In the genomic region with DNA sequence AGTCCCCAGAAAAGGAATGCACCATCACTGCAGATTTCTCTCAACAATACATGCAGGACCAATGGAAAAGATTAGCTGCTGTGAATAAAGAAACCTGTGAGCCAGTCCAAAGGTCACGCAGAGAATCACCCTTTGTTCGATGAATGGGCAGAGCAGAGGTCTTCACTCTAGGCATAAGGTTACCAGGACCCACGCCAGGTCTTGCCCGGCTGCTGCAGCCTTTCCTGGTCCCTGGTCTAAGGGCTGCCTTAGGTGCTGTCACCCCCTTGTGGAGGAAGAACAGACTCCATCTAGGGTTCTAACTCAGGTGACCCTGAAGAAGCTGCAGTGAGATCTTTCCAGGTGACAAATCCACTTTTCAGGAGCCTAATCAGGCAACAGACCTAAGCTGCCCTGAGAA, we compare ENCODE assay signal across 1 cellular context.
TF ChIP-seq lines count a peak whose summit lies in the region.

No MANE protein-coding gene starts in this region.

TF ChIP-seq in HepG2, 621 proteins besides CTCF, POLR2A, EP300 and RAD21 (continued from another document and continues in another):
- TF ChIP-seq, protein P1, sequence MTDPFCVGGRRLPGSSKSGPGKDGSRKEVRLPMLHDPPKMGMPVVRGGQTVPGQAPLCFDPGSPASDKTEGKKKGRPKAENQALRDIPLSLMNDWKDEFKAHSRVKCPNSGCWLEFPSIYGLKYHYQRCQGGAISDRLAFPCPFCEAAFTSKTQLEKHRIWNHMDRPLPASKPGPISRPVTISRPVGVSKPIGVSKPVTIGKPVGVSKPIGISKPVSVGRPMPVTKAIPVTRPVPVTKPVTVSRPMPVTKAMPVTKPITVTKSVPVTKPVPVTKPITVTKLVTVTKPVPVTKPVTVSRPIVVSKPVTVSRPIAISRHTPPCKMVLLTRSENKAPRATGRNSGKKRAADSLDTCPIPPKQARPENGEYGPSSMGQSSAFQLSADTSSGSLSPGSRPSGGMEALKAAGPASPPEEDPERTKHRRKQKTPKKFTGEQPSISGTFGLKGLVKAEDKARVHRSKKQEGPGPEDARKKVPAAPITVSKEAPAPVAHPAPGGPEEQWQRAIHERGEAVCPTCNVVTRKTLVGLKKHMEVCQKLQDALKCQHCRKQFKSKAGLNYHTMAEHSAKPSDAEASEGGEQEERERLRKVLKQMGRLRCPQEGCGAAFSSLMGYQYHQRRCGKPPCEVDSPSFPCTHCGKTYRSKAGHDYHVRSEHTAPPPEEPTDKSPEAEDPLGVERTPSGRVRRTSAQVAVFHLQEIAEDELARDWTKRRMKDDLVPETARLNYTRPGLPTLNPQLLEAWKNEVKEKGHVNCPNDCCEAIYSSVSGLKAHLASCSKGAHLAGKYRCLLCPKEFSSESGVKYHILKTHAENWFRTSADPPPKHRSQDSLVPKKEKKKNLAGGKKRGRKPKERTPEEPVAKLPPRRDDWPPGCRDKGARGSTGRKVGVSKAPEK (CRISPR knock-in tag; IDR thresholded peaks at IDR 0.05; ENCODE audit: borderline replicate concordance), result no peak
- TF ChIP-seq MIER2 (CRISPR knock-in tag; IDR thresholded peaks at IDR 0.05), result no peak
- TF ChIP-seq, protein P2, sequence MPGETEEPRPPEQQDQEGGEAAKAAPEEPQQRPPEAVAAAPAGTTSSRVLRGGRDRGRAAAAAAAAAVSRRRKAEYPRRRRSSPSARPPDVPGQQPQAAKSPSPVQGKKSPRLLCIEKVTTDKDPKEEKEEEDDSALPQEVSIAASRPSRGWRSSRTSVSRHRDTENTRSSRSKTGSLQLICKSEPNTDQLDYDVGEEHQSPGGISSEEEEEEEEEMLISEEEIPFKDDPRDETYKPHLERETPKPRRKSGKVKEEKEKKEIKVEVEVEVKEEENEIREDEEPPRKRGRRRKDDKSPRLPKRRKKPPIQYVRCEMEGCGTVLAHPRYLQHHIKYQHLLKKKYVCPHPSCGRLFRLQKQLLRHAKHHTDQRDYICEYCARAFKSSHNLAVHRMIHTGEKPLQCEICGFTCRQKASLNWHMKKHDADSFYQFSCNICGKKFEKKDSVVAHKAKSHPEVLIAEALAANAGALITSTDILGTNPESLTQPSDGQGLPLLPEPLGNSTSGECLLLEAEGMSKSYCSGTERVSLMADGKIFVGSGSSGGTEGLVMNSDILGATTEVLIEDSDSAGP (CRISPR knock-in tag; IDR thresholded peaks at IDR 0.05; ENCODE audit: borderline replicate concordance), result no peak
- TF ChIP-seq, protein P3, sequence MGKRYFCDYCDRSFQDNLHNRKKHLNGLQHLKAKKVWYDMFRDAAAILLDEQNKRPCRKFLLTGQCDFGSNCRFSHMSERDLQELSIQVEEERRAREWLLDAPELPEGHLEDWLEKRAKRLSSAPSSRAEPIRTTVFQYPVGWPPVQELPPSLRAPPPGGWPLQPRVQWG (CRISPR knock-in tag; IDR thresholded peaks at IDR 0.05; ENCODE audit: borderline replicate concordance, low read depth), result no peak
- TF ChIP-seq, protein P4, sequence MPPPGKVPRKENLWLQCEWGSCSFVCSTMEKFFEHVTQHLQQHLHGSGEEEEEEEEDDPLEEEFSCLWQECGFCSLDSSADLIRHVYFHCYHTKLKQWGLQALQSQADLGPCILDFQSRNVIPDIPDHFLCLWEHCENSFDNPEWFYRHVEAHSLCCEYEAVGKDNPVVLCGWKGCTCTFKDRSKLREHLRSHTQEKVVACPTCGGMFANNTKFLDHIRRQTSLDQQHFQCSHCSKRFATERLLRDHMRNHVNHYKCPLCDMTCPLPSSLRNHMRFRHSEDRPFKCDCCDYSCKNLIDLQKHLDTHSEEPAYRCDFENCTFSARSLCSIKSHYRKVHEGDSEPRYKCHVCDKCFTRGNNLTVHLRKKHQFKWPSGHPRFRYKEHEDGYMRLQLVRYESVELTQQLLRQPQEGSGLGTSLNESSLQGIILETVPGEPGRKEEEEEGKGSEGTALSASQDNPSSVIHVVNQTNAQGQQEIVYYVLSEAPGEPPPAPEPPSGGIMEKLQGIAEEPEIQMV (CRISPR knock-in tag; IDR thresholded peaks at IDR 0.05; ENCODE audit: low read depth), result no peak
- TF ChIP-seq, protein P5, sequence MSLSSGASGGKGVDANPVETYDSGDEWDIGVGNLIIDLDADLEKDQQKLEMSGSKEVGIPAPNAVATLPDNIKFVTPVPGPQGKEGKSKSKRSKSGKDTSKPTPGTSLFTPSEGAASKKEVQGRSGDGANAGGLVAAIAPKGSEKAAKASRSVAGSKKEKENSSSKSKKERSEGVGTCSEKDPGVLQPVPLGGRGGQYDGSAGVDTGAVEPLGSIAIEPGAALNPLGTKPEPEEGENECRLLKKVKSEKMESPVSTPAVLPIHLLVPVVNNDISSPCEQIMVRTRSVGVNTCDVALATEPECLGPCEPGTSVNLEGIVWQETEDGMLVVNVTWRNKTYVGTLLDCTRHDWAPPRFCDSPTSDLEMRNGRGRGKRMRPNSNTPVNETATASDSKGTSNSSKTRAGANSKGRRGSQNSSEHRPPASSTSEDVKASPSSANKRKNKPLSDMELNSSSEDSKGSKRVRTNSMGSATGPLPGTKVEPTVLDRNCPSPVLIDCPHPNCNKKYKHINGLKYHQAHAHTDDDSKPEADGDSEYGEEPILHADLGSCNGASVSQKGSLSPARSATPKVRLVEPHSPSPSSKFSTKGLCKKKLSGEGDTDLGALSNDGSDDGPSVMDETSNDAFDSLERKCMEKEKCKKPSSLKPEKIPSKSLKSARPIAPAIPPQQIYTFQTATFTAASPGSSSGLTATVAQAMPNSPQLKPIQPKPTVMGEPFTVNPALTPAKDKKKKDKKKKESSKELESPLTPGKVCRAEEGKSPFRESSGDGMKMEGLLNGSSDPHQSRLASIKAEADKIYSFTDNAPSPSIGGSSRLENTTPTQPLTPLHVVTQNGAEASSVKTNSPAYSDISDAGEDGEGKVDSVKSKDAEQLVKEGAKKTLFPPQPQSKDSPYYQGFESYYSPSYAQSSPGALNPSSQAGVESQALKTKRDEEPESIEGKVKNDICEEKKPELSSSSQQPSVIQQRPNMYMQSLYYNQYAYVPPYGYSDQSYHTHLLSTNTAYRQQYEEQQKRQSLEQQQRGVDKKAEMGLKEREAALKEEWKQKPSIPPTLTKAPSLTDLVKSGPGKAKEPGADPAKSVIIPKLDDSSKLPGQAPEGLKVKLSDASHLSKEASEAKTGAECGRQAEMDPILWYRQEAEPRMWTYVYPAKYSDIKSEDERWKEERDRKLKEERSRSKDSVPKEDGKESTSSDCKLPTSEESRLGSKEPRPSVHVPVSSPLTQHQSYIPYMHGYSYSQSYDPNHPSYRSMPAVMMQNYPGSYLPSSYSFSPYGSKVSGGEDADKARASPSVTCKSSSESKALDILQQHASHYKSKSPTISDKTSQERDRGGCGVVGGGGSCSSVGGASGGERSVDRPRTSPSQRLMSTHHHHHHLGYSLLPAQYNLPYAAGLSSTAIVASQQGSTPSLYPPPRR (CRISPR knock-in tag; IDR thresholded peaks at IDR 0.05; ENCODE audit: borderline replicate concordance), result no peak
- TF ChIP-seq ZFP36L2 (CRISPR knock-in tag; IDR thresholded peaks at IDR 0.05), result no peak
- TF ChIP-seq MED1 (CRISPR knock-in tag; IDR thresholded peaks at IDR 0.05), result no peak
- TF ChIP-seq SAP130 (CRISPR knock-in tag; IDR thresholded peaks at IDR 0.05; ENCODE audit: low read depth), result peak; percentile 51
- no peak for TF ChIP-seq RFX3 (CRISPR knock-in tag; IDR thresholded peaks at IDR 0.05)
- no peak for TF ChIP-seq ZNF441 (CRISPR knock-in tag; IDR thresholded peaks at IDR 0.05; ENCODE audit: borderline replicate concordance)
- TF ChIP-seq ZSCAN30 (CRISPR knock-in tag; IDR thresholded peaks at IDR 0.05), result no peak
- TF ChIP-seq RARG (CRISPR knock-in tag; IDR thresholded peaks at IDR 0.05; ENCODE audit: low read depth), result no peak
- no peak for TF ChIP-seq HNRNPH1 (optimal IDR thresholded peaks at IDR 0.05; ENCODE audit: low read depth, low read length)
- TF ChIP-seq, protein P6, sequence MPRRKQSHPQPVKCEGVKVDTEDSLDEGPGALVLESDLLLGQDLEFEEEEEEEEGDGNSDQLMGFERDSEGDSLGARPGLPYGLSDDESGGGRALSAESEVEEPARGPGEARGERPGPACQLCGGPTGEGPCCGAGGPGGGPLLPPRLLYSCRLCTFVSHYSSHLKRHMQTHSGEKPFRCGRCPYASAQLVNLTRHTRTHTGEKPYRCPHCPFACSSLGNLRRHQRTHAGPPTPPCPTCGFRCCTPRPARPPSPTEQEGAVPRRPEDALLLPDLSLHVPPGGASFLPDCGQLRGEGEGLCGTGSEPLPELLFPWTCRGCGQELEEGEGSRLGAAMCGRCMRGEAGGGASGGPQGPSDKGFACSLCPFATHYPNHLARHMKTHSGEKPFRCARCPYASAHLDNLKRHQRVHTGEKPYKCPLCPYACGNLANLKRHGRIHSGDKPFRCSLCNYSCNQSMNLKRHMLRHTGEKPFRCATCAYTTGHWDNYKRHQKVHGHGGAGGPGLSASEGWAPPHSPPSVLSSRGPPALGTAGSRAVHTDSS (CRISPR knock-in tag; conservative IDR thresholded peaks at IDR 0.05), result no peak
- peak; percentile 63; the same call in 1 of the 3 replicates for TF ChIP-seq MXI1 (IDR thresholded peaks at IDR 0.05; ENCODE audit: borderline replicate concordance, low read depth, low read length)
- TF ChIP-seq MED8 (CRISPR knock-in tag; IDR thresholded peaks at IDR 0.05; ENCODE audit: insufficient replicate concordance), result no peak
- TF ChIP-seq, protein P7, sequence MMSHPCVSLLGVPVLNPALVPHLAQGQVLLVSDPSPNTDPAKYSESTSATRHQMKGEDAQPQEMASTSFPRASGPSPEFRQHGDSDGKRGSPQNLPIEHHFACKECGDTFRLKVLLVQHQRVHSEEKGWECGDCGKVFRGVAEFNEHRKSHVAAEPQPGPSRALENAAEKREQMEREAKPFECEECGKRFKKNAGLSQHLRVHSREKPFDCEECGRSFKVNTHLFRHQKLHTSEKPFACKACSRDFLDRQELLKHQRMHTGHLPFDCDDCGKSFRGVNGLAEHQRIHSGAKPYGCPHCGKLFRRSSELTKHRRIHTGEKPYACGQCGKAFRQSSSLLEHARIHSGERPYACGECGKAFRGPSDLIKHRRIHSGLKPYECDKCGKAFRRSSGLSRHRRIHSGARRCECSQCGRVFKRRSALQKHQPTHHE (CRISPR knock-in tag; IDR thresholded peaks at IDR 0.05; ENCODE audit: borderline replicate concordance), result no peak
- TF ChIP-seq TMF1 (CRISPR knock-in tag; IDR thresholded peaks at IDR 0.05; ENCODE audit: low read depth), result no peak
- TF ChIP-seq HMG20B (CRISPR knock-in tag; conservative IDR thresholded peaks at IDR 0.05), result 0 out of 2 replicates have a peak, but pooled peaks have one; percentile 49
- no peak for TF ChIP-seq KDM6A (CRISPR knock-in tag; IDR thresholded peaks at IDR 0.05; ENCODE audit: low read depth)
- no peak for TF ChIP-seq MBD4 (IDR thresholded peaks at IDR 0.05; ENCODE audit: borderline replicate concordance, low read length)
- no peak; the same call in 1 of the 2 replicates for TF ChIP-seq TGIF2 (CRISPR knock-in tag; IDR thresholded peaks at IDR 0.05)
- TF ChIP-seq, protein P8, sequence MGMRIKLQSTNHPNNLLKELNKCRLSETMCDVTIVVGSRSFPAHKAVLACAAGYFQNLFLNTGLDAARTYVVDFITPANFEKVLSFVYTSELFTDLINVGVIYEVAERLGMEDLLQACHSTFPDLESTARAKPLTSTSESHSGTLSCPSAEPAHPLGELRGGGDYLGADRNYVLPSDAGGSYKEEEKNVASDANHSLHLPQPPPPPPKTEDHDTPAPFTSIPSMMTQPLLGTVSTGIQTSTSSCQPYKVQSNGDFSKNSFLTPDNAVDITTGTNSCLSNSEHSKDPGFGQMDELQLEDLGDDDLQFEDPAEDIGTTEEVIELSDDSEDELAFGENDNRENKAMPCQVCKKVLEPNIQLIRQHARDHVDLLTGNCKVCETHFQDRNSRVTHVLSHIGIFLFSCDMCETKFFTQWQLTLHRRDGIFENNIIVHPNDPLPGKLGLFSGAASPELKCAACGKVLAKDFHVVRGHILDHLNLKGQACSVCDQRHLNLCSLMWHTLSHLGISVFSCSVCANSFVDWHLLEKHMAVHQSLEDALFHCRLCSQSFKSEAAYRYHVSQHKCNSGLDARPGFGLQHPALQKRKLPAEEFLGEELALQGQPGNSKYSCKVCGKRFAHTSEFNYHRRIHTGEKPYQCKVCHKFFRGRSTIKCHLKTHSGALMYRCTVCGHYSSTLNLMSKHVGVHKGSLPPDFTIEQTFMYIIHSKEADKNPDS (CRISPR knock-in tag; IDR thresholded peaks at IDR 0.05), result no peak
- no peak for TF ChIP-seq MEIS1 (CRISPR knock-in tag; IDR thresholded peaks at IDR 0.05; ENCODE audit: borderline replicate concordance)
- TF ChIP-seq SMAD3 (CRISPR knock-in tag; IDR thresholded peaks at IDR 0.05), result no peak
- no peak for TF ChIP-seq CCAR2 (optimal IDR thresholded peaks at IDR 0.05; ENCODE audit: low read depth, low read length)
- 0 out of 2 replicates have a peak, but pooled peaks have one; percentile 27 for TF ChIP-seq SOX13 (IDR thresholded peaks at IDR 0.05)
- TF ChIP-seq SOX13 (CRISPR knock-in tag; conservative IDR thresholded peaks at IDR 0.05 in 1 of 2, IDR thresholded peaks at IDR 0.05 in 1 of 2), result peak in 1 of 2 experiments; percentile 92; a peak in 2 of 4 replicates
- TF ChIP-seq ZKSCAN5 (CRISPR knock-in tag; IDR thresholded peaks at IDR 0.05), result no peak
- TF ChIP-seq, protein P9, sequence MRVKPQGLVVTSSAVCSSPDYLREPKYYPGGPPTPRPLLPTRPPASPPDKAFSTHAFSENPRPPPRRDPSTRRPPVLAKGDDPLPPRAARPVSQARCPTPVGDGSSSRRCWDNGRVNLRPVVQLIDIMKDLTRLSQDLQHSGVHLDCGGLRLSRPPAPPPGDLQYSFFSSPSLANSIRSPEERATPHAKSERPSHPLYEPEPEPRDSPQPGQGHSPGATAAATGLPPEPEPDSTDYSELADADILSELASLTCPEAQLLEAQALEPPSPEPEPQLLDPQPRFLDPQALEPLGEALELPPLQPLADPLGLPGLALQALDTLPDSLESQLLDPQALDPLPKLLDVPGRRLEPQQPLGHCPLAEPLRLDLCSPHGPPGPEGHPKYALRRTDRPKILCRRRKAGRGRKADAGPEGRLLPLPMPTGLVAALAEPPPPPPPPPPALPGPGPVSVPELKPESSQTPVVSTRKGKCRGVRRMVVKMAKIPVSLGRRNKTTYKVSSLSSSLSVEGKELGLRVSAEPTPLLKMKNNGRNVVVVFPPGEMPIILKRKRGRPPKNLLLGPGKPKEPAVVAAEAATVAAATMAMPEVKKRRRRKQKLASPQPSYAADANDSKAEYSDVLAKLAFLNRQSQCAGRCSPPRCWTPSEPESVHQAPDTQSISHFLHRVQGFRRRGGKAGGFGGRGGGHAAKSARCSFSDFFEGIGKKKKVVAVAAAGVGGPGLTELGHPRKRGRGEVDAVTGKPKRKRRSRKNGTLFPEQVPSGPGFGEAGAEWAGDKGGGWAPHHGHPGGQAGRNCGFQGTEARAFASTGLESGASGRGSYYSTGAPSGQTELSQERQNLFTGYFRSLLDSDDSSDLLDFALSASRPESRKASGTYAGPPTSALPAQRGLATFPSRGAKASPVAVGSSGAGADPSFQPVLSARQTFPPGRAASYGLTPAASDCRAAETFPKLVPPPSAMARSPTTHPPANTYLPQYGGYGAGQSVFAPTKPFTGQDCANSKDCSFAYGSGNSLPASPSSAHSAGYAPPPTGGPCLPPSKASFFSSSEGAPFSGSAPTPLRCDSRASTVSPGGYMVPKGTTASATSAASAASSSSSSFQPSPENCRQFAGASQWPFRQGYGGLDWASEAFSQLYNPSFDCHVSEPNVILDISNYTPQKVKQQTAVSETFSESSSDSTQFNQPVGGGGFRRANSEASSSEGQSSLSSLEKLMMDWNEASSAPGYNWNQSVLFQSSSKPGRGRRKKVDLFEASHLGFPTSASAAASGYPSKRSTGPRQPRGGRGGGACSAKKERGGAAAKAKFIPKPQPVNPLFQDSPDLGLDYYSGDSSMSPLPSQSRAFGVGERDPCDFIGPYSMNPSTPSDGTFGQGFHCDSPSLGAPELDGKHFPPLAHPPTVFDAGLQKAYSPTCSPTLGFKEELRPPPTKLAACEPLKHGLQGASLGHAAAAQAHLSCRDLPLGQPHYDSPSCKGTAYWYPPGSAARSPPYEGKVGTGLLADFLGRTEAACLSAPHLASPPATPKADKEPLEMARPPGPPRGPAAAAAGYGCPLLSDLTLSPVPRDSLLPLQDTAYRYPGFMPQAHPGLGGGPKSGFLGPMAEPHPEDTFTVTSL (CRISPR knock-in tag; IDR thresholded peaks at IDR 0.05; ENCODE audit: borderline replicate concordance), result peak; percentile 35; the same call in 1 of the 2 replicates
- no peak for TF ChIP-seq SRSF4 (IDR thresholded peaks at IDR 0.05; ENCODE audit: low read depth, low read length, poor library complexity, severe bottlenecking)
